Comparison of ENCODE assay signal across 8 cellular contexts in the genomic region with DNA sequence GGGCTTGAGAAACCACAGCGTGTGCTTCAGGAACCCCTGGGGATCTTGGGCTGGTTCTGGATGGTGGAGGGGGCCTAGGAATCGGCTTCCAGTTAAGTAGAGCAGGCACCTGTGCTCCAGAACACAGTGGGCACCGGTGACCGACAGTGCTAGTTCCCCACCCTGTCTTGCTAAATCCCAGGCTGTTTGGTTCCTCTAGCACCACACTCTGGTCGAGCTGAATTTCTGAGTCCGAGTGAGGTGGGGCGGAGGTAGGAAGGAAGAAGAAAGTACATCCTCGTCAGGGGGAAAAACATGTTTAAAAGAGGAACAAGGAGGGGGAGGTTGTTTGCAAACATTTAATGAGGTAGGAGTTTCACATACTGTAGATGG. TPM values are rescaled to one million over a fixed set of nuclear protein-coding genes. Genes with fewer than 3 reads are reported as not detected.
DNase-seq lines count a peak whose midpoint lies in the region; ATAC-seq, FAIRE-seq and TF ChIP-seq lines count a peak whose summit lies in the region.

No MANE protein-coding gene starts in this region.

- H3K27me3 Mint-ChIP-seq in activated B cell treated with CpG ODN at 0.5 μM for 24 hours = no peaks in the 10 kb centered on the region

- H3K9ac ChIP-seq in BLaER1 (peak overlapping the region; percentile 54; the same call in 1 of the 2 replicates), kidney (ENCODE audit: low read length in 2 of 2) (peak overlapping the region in 1 of 2 donors; percentile 80)

- POLR2A ChIA-PET in activated B cell treated with CpG ODN at 0.5 μM for 24 hours (lab: Charles Lee) = interaction anchor here (0.7 to 19.0 kb wide), 12 partner anchors 8 to 308 kb away, joined by 4 to 377 read pairs (median 8); partner anchors contain the start of genes CCDC174, CHCHD4, LSM3 and SLC6A6

- intact Hi-C loops in activated B cell treated with CpG ODN at 0.5 μM for 24 hours (cut with micrococcal nuclease) = loop anchor here (5.0 to 10.0 kb wide), 2 partner anchors 623 to 1874 kb away; partner anchors contain the start of gene MKRN2
- intact Hi-C loops in kidney (cut with DNase I) = no loop called here
- intact Hi-C loops in upper lobe of right lung (cut with DNase I) = no loop called here

- H3K36me3 ChIP-seq in BLaER1 = peaks cover 17% of the 10 kb centered on the region
- H3K36me3 ChIP-seq in kidney (ENCODE audit: control insufficient read depth in 1 of 2, insufficient read depth in 2 of 2, low read length in 2 of 2) = no peaks in the 10 kb centered on the region
- no peaks in the 10 kb centered on the region for H3K36me3 ChIP-seq in upper lobe of right lung

- no peaks in the 10 kb centered on the region for H3K9me3 ChIP-seq in BLaER1
- no peaks in the 10 kb centered on the region for H3K9me3 ChIP-seq in kidney (ENCODE audit: control insufficient read depth in 1 of 2, low read length in 2 of 2)
- no peaks in the 10 kb centered on the region for H3K9me3 ChIP-seq in upper lobe of right lung

- TF ChIP-seq CTCF in activated B cell treated with CpG ODN at 0.5 μM for 24 hours (IDR thresholded peaks at IDR 0.05) (no peak), kidney (IDR thresholded peaks at IDR 0.05; ENCODE audit: borderline replicate concordance, extremely low read depth, insufficient read depth) (no peak), upper lobe of right lung (IDR thresholded peaks at IDR 0.05) (no peak)

- H3K27ac Mint-ChIP-seq in activated B cell treated with CpG ODN at 0.5 μM for 24 hours = peak overlapping the region; percentile 94

- H3K9me3 Mint-ChIP-seq in activated B cell treated with CpG ODN at 0.5 μM for 24 hours = no peaks in the 10 kb centered on the region

- H3K4me1 ChIP-seq in BLaER1 (peaks cover 90% of the 10 kb centered on the region), kidney (ENCODE audit: control insufficient read depth in 1 of 2, insufficient read depth in 1 of 2, low read depth in 1 of 2, low read length in 2 of 2) (peaks cover 59 to 62% of the 10 kb centered on the region in 2 donors), upper lobe of right lung (peaks cover 84% of the 10 kb centered on the region)

- H3K4me3 Mint-ChIP-seq in activated B cell treated with CpG ODN at 0.5 μM for 24 hours = peak overlapping the region; percentile 72

- peaks cover 91% of the 10 kb centered on the region for H3K4me1 Mint-ChIP-seq in activated B cell treated with CpG ODN at 0.5 μM for 24 hours

- H3K27me3 ChIP-seq in BLaER1 (no peaks in the 10 kb centered on the region), upper lobe of right lung (no peaks in the 10 kb centered on the region)

- FAIRE-seq in kidney (lab: Jason Lieb, UNC) (no peak), frontal cortex (lab: Jason Lieb, UNC) (no peak)

- peak overlapping the region; percentile 87 for H3K4me2 ChIP-seq in BLaER1

- DNase-seq in GM19238 (ENCODE audit: insufficient read length, low spot score) = peak; percentile 45
- peak; percentile 47 for DNase-seq in activated B cell treated with CpG ODN at 0.5 μM for 24 hours
- DNase-seq in kidney = no peak
- DNase-seq in upper lobe of right lung = no peak
- DNase-seq in DMS53 (lab: John Stamatoyannopoulos, UW) = no peak
- no peak for DNase-seq in frontal cortex (ENCODE audit: low spot score in 2 of 2)

- peaks cover 6% of the 10 kb centered on the region for H3K36me3 Mint-ChIP-seq in activated B cell treated with CpG ODN at 0.5 μM for 24 hours (ENCODE audit: low read depth)

- CTCF ChIA-PET in activated B cell treated with CpG ODN at 0.5 μM for 24 hours (lab: Charles Lee) = interaction anchor here (1.0 to 3.1 kb wide), 6 partner anchors 11 to 170 kb away, joined by 3 to 24 read pairs (median 6); partner anchors contain the start of gene SLC6A6

- peaks cover 99% of the 10 kb centered on the region for H4K20me1 ChIP-seq in BLaER1

- H3K27ac ChIP-seq in BLaER1 (peak overlapping the region; percentile 79; the same call in 1 of the 2 replicates), kidney (ENCODE audit: low read depth in 2 of 2, low read length in 2 of 2) (peak overlapping the region; percentile 85 to 90), upper lobe of right lung (peak overlapping the region; percentile 89)

- ATAC-seq in HG03135 (IDR thresholded peaks at IDR 0.05; ENCODE audit: unreplicated experiment) (peak; percentile 32), activated B cell treated with CpG ODN at 0.5 μM for 24 hours (ENCODE audit: low read depth) (peak; percentile 35), upper lobe of right lung (peak; percentile 39)

- H3K4me3 ChIP-seq in BLaER1 (0 out of 2 replicates have a peak overlapping the region, but pooled peaks have one; percentile 18), kidney (ENCODE audit: low read length in 2 of 2) (peak overlapping the region in 1 of 2 donors; percentile 33), upper lobe of right lung (peak overlapping the region; percentile 18)

RNA-seq across cellular contexts. Expression of gene SLC6A6, which starts 29.1 kb away (rescaled TPM):
- total RNA-seq in activated B cell treated with CpG ODN at 0.5 μM for 24 hours (67.2 and 67.3 TPM in 2 replicates), kidney (64.0 TPM), upper lobe of right lung (54.3 TPM), frontal cortex (15.1 TPM)
- polyA plus RNA-seq in kidney (ENCODE audit: insufficient read depth, low read depth, low replicate concordance) = 7.1 TPM

Comparison
In these comparisons a context has a peak if more than half of its experiments do, and no peak if none do; other contexts are left out.
1. DNase-seq: peak in GM19238 (single experiment) and activated B cell treated with CpG ODN at 0.5 μM for 24 hours (single experiment); none in kidney (single experiment), upper lobe of right lung (single experiment), DMS53 (single experiment) and frontal cortex (0 of 2).
2. Peak in every context shown above with its lines, with median percentiles within 50 percentile points of each other: H3K27ac ChIP-seq and ATAC-seq.